In genomic region chr15:70071799-70072198, GRCh38 we compare ENCODE assay signal across 25 cellular contexts.
"Had no signal": no experiment of that assay in that cellular context is flagged by ENCODE, and none has a peak within 500 bp of the region (broad histone marks: within the 10 kb centered on the region; RNA-seq: fewer than 3 reads in every experiment).

No MANE protein-coding gene starts in this region.

- H3K9me3 Mint-ChIP-seq: activated CD8-positive, alpha-beta T cell treated with anti-CD3 and anti-CD28 coated beads for 36 hours; activated naive CD4-positive, alpha-beta T cell treated with anti-CD3 and anti-CD28 coated beads, Interleukin-2, amount 10 ng/mL, durations not matched to agents 7 days and 5 days; activated naive CD8-positive, alpha-beta T cell treated with anti-CD3 and anti-CD28 coated beads, Interleukin-2, amount 50 U/mL, for 24 hours; activated T-cell treated with anti-CD3 and anti-CD28 coated beads, Interleukin-2, amount 50 U/mL, for 4 hours; brain; naive thymus-derived CD4-positive, alpha-beta T cell; T-helper 2 cell treated with Interferon-gamma antibody and Interleukin-4, amounts not matched to agents 5 μg/mL and 100 μg/mL, for 36 hours had no signal

- H3K9me3 ChIP-seq: colonic mucosa, mucosa of descending colon, tibial artery had no signal

- H3K4me3 ChIP-seq: colonic mucosa, mucosa of descending colon, tibial artery had no signal

- H3K27ac Mint-ChIP-seq: activated CD8-positive, alpha-beta T cell treated with anti-CD3 and anti-CD28 coated beads for 36 hours; activated naive CD4-positive, alpha-beta T cell treated with anti-CD3 and anti-CD28 coated beads, Interleukin-2, amount 10 ng/mL, durations not matched to agents 7 days and 5 days; activated naive CD8-positive, alpha-beta T cell treated with anti-CD3 and anti-CD28 coated beads, Interleukin-2, amount 50 U/mL, for 24 hours had no signal

- H3K4me3 Mint-ChIP-seq: activated CD8-positive, alpha-beta T cell treated with anti-CD3 and anti-CD28 coated beads for 36 hours; activated naive CD4-positive, alpha-beta T cell treated with anti-CD3 and anti-CD28 coated beads, Interleukin-2, amount 10 ng/mL, durations not matched to agents 7 days and 5 days; activated naive CD8-positive, alpha-beta T cell treated with anti-CD3 and anti-CD28 coated beads, Interleukin-2, amount 50 U/mL, for 24 hours; activated T-cell treated with anti-CD3 and anti-CD28 coated beads, Interleukin-2, amount 50 U/mL, for 4 hours; naive thymus-derived CD4-positive, alpha-beta T cell; T-helper 2 cell treated with Interferon-gamma antibody and Interleukin-4, amounts not matched to agents 5 μg/mL and 100 μg/mL, for 36 hours had no signal

- DNase-seq: activated CD4-positive, alpha-beta T cell treated with anti-CD3 and anti-CD28 coated beads for 48 hours; activated CD4-positive, CD25-positive, alpha-beta regulatory T cell; activated CD8-positive, alpha-beta T cell treated with anti-CD3 and anti-CD28 coated beads for 36 hours; activated effector memory CD4-positive, alpha-beta T cell treated with Interleukin-2 at 50 U/mL for 16 hours; activated naive CD4-positive, alpha-beta T cell treated with anti-CD3 and anti-CD28 coated beads, Interleukin-2, amount 10 ng/mL, durations not matched to agents 7 days and 5 days; activated naive CD8-positive, alpha-beta T cell treated with anti-CD3 and anti-CD28 coated beads, Interleukin-2, amount 50 U/mL, for 24 hours; activated T-cell treated with anti-CD3 and anti-CD28 coated beads, Interleukin-2, amount 50 U/mL, for 4 hours; anterior cingulate cortex; caudate nucleus; colonic mucosa; foreskin keratinocyte; glutamatergic neuron; hypothalamus; left ventricle myocardium superior; mesenchymal stem cell; mucosa of descending colon; naive thymus-derived CD4-positive, alpha-beta T cell; nucleus accumbens; stimulated activated CD4-positive, alpha-beta T cell treated with anti-CD3 and anti-CD28 coated beads, Interleukin-12 subunit alpha, Interleukin-12 subunit beta, amount 100 ng/mL, for 4 hours; stimulated activated CD4-positive, alpha-beta T cell treated with anti-CD3 and anti-CD28 coated beads, Interleukin-1b, Interleukin-23, amount 100 ng/mL, for 48 hours; stimulated activated naive CD8-positive, alpha-beta T cell treated with anti-CD3 and anti-CD28 coated beads, Interleukin-15, Interleukin-2, amounts not matched to agents 100 U/mL and 50 U/mL, for 24 hours; substantia nigra; tibial artery had no signal

- H3K27me3 ChIP-seq: colonic mucosa, foreskin keratinocyte, tibial artery had no signal

- ATAC-seq: activated CD8-positive, alpha-beta T cell treated with anti-CD3 and anti-CD28 coated beads for 36 hours; activated naive CD8-positive, alpha-beta T cell treated with anti-CD3 and anti-CD28 coated beads, Interleukin-2, amount 50 U/mL, for 24 hours; activated T-cell treated with anti-CD3 and anti-CD28 coated beads, Interleukin-2, amount 50 U/mL, for 4 hours; foreskin keratinocyte; left ventricle myocardium superior; mucosa of descending colon; naive thymus-derived CD4-positive, alpha-beta T cell; stimulated activated naive CD8-positive, alpha-beta T cell treated with anti-CD3 and anti-CD28 coated beads, Interleukin-15, Interleukin-2, amounts not matched to agents 100 U/mL and 50 U/mL, for 24 hours had no signal

- H3K27ac ChIP-seq: colonic mucosa, foreskin keratinocyte, tibial artery had no signal

- H3K4me1 ChIP-seq: colonic mucosa, foreskin keratinocyte had no signal

- H3K27me3 Mint-ChIP-seq: activated CD8-positive, alpha-beta T cell treated with anti-CD3 and anti-CD28 coated beads for 36 hours; activated naive CD4-positive, alpha-beta T cell treated with anti-CD3 and anti-CD28 coated beads, Interleukin-2, amount 10 ng/mL, durations not matched to agents 7 days and 5 days; activated naive CD8-positive, alpha-beta T cell treated with anti-CD3 and anti-CD28 coated beads, Interleukin-2, amount 50 U/mL, for 24 hours; naive thymus-derived CD4-positive, alpha-beta T cell had no signal
